Comparison of ENCODE assay signal across 8 cellular contexts in genomic region chr17:30291571-30292489, GRCh38. TPM values are rescaled to one million over a fixed set of nuclear protein-coding genes. Genes with fewer than 3 reads are reported as not detected.
DNase-seq lines count a peak whose midpoint lies in the region; ATAC-seq and TF ChIP-seq lines count a peak whose summit lies in the region.

Gene BLMH (minus strand): TSS chr17:30291944. CDS start chr17:30291819, 125 bp downstream.

- H3K4me3 ChIP-seq in choroid plexus epithelial cell (ENCODE audit: low read depth, low read length) = peak within 1 kb of the TSS; percentile 86

- CTCF ChIA-PET in activated CD4-positive, alpha-beta T cell treated with anti-CD3 and anti-CD28 coated beads for 36 hours (lab: Charles Lee) = interaction anchor here (0.5 to 3.1 kb wide), 12 partner anchors 24 to 207 kb away, joined by 3 to 27 read pairs (median 4); partner anchors contain the start of gene TMIGD1

- peak within 1 kb of the TSS; percentile 94 for H3K27ac Mint-ChIP-seq in activated CD4-positive, alpha-beta T cell treated with anti-CD3 and anti-CD28 coated beads for 36 hours

- H3K4me1 Mint-ChIP-seq in activated CD4-positive, alpha-beta T cell treated with anti-CD3 and anti-CD28 coated beads for 36 hours = peaks cover 13% of the 10 kb centered on the region

- no peak for TF ChIP-seq CTCF in choroid plexus epithelial cell (conservative IDR thresholded peaks at IDR 0.05; ENCODE audit: low read depth, low read length)

- H3K27me3 Mint-ChIP-seq in activated CD4-positive, alpha-beta T cell treated with anti-CD3 and anti-CD28 coated beads for 36 hours = no peaks in the 10 kb centered on the region

- H3K4me3 Mint-ChIP-seq in activated CD4-positive, alpha-beta T cell treated with anti-CD3 and anti-CD28 coated beads for 36 hours = peak within 1 kb of the TSS; percentile 91

- peaks cover 20% of the 10 kb centered on the region for H3K36me3 Mint-ChIP-seq in activated CD4-positive, alpha-beta T cell treated with anti-CD3 and anti-CD28 coated beads for 36 hours (ENCODE audit: low read depth)

- POLR2A ChIA-PET in activated CD4-positive, alpha-beta T cell treated with anti-CD3 and anti-CD28 coated beads for 36 hours (lab: Charles Lee) = interaction anchor here (0.6 to 1.6 kb wide), 5 partner anchors 37 to 89 kb away, joined by 3 to 9 read pairs (median 3); no protein-coding TSS in a partner anchor

- ATAC-seq in HG02852 (IDR thresholded peaks at IDR 0.05; ENCODE audit: unreplicated experiment) = peak; percentile 72
- peak; percentile 82 for ATAC-seq in activated CD4-positive, alpha-beta T cell treated with anti-CD3 and anti-CD28 coated beads for 36 hours

- no peaks in the 10 kb centered on the region for H3K9me3 Mint-ChIP-seq in activated CD4-positive, alpha-beta T cell treated with anti-CD3 and anti-CD28 coated beads for 36 hours (ENCODE audit: low read depth)

- DNase-seq in NCI-H2081 (lab: John Stamatoyannopoulos, UW) (peak; percentile 53 to 75), NCI-H2081 treated with DMSO at 0.1 percent for 48 hours (lab: John Stamatoyannopoulos, UW) (no peak), NCI-H2227 treated with DMSO at 0.1 percent for 48 hours (lab: John Stamatoyannopoulos, UW) (peak; percentile 35), choroid plexus epithelial cell (ENCODE audit: low read depth) (peak; percentile 81), kidney tubule cell (ENCODE audit: low spot score) (peak; percentile 85)
- DNase-seq in activated CD4-positive, alpha-beta T cell treated with anti-CD3 and anti-CD28 coated beads for 36 hours = peak; percentile 90
- DNase-seq in stimulated activated CD4-positive, alpha-beta T cell treated with anti-CD3 and anti-CD28 coated beads, Interleukin-1b, Interleukin-23, amount 100 ng/mL, for 1 hour (ENCODE audit: low read depth in 2 of 2) = peak; percentile 47 to 81

- intact Hi-C loops in activated CD4-positive, alpha-beta T cell treated with anti-CD3 and anti-CD28 coated beads for 36 hours (cut with DNase I, micrococcal nuclease) = loop anchor here (1.0 to 5.0 kb wide), 10 partner anchors 31 to 540 kb away; partner anchors contain the start of genes ATAD5 (in 1 of the 2), CPD (in 1 of the 2), GOSR1 (in 1 of the 2) and NSRP1 (in 1 of the 2)

RNA-seq across cellular contexts. Expression of gene BLMH, which starts in this region (rescaled TPM):
- 10 to 100 TPM; 54.3 to 74.5 TPM for total RNA-seq in activated CD4-positive, alpha-beta T cell treated with anti-CD3 and anti-CD28 coated beads for 36 hours
